In the genomic region with DNA sequence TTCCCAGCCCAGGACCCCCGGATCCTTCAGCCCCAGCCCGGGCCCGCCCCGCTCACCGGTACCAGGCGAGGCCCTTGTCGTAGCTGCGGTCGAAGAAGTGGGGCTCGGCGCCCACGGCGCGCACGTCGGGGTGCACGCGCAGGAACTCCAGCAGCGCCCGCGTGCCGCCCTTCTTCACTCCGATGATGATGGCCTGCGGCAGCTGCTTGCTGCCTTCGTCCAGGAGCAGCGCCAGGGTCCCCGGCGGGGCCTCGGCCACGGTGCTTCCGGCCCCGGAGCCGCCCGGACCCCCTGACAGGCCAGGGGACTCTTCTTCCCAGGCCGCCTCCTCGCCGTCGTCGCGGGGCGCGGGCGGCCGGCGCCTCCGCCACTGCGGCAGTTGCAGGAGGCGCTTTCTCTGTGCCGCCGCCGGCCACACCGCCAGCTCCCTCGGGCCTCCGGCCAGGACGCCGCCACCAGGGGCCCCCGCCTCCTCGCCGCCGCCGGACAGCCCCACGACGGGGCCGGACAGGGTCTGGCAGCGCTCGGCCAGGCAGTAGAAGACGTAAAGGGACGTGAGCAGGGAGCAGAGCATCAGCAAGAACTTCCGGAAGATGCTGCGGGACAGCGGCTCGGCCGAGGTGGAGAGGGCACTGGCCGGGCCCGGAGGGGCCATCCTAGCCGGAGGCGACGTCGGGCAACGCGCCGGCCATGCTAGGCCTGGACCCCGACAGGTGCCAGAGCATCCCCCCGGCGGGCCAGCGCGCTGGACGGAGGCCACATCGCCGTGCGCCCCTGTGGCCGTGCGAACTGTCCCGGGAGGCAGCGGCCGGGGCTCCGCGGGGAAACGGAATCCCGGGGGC, we compare ENCODE assay signal across 9 cellular contexts. TPM values are rescaled to one million over a fixed set of nuclear protein-coding genes. Genes with fewer than 3 reads are reported as not detected.
DNase-seq lines count a peak whose midpoint lies in the region; ATAC-seq and TF ChIP-seq lines count a peak whose summit lies in the region.
"Had no signal": no experiment of that assay in that cellular context is flagged by ENCODE, and none has a peak within 500 bp of the region (broad histone marks: within the 10 kb centered on the region; RNA-seq: fewer than 3 reads in every experiment).

No MANE protein-coding gene starts in this region.

- peaks cover 8% of the 10 kb centered on the region for H3K4me1 Mint-ChIP-seq in T-helper 1 cell treated with Interleukin-12 subunit alpha and Interleukin-12 subunit beta and Interleukin-4 antibody, amounts not matched to agents 30 μg/mL and 1 μg/mL, for 36 hours (ENCODE audit: low read depth)

- H3K27me3 Mint-ChIP-seq in T-helper 1 cell treated with Interleukin-12 subunit alpha and Interleukin-12 subunit beta and Interleukin-4 antibody, amounts not matched to agents 30 μg/mL and 1 μg/mL, for 36 hours (ENCODE audit: low read depth), result peaks cover 70% of the 10 kb centered on the region

- peaks cover 4% of the 10 kb centered on the region for H3K36me3 Mint-ChIP-seq in T-helper 1 cell treated with Interleukin-12 subunit alpha and Interleukin-12 subunit beta and Interleukin-4 antibody, amounts not matched to agents 30 μg/mL and 1 μg/mL, for 36 hours (ENCODE audit: low read depth)

- H3K27ac ChIP-seq in dorsolateral prefrontal cortex (no peak overlapping the region), right lobe of liver (peak overlapping the region in 1 of 3 donors; percentile 35), thoracic aorta (no peak overlapping the region)

- peaks cover 3 to 88% (median 56%) of the 10 kb centered on the region in 45 donors for H3K27me3 ChIP-seq in dorsolateral prefrontal cortex
- H3K27me3 ChIP-seq in right lobe of liver, result no peaks in the 10 kb centered on the region
- no peaks in the 10 kb centered on the region for H3K27me3 ChIP-seq in thoracic aorta (replicated peaks; ENCODE audit: insufficient read depth)

- H3K9me3 Mint-ChIP-seq in T-helper 1 cell treated with Interleukin-12 subunit alpha and Interleukin-12 subunit beta and Interleukin-4 antibody, amounts not matched to agents 30 μg/mL and 1 μg/mL, for 36 hours, result no peaks in the 10 kb centered on the region

- H3K4me3 ChIP-seq in dorsolateral prefrontal cortex, result peak overlapping the region in 46 of 59 donors; percentile 4 to 60 (median 40)
- peak overlapping the region; percentile 38 to 47 (median 45) for H3K4me3 ChIP-seq in right lobe of liver
- peak overlapping the region; percentile 45 for H3K4me3 ChIP-seq in thoracic aorta

- intact Hi-C loops in dorsolateral prefrontal cortex (cut with DNase I) (no loop called here), right lobe of liver (cut with DNase I) (no loop called here)

- H3K27ac Mint-ChIP-seq in T-helper 1 cell treated with Interleukin-12 subunit alpha and Interleukin-12 subunit beta and Interleukin-4 antibody, amounts not matched to agents 30 μg/mL and 1 μg/mL, for 36 hours, result no peak overlapping the region

- 0% methylated on average over 3 of the region's 100 CpGs for WGBS in right lobe of liver (ENCODE audit: insufficient coverage, low coverage, low lambda C conversion rate, missing lambda C conversion rate)

- no peaks in the 10 kb centered on the region for H3K36me3 ChIP-seq in right lobe of liver
- no peaks in the 10 kb centered on the region for H3K36me3 ChIP-seq in thoracic aorta

- ATAC-seq in right lobe of liver (peak; percentile 15 to 36 (median 18)), thoracic aorta (ENCODE audit: insufficient number of reproducible peaks, low FRiP score, low read depth) (no peak), HG02840 (IDR thresholded peaks at IDR 0.05; ENCODE audit: low FRiP score, unreplicated experiment) (no peak)

- TF ChIP-seq POLR2A in right lobe of liver (IDR thresholded peaks at IDR 0.05), result no peak

- H3K9me3 ChIP-seq in right lobe of liver (no peaks in the 10 kb centered on the region), thoracic aorta (no peaks in the 10 kb centered on the region)

- no peak for TF ChIP-seq CTCF in dorsolateral prefrontal cortex (IDR thresholded peaks at IDR 0.05 in 54 of 56, conservative IDR thresholded peaks at IDR 0.05 in 2 of 56; ENCODE audit: low read depth in 1 of 56, partially characterized antibody in 56 of 56)
- no peak for TF ChIP-seq CTCF in right lobe of liver (IDR thresholded peaks at IDR 0.05)
- no peak for TF ChIP-seq CTCF in thoracic aorta (IDR thresholded peaks at IDR 0.05)

- no peak for DNase-seq in T-helper 1 cell
- DNase-seq in dorsolateral prefrontal cortex, result no peak
- peak in 1 of 3 donors; percentile 32 for DNase-seq in right lobe of liver
- DNase-seq in thoracic aorta (ENCODE audit: low spot score), result no peak
- no peak for DNase-seq in HT-29 (ENCODE audit: low spot score)
- no peak for DNase-seq in SKM-1 treated with dmso at 0.1 percent for 144 hours (lab: John Stamatoyannopoulos, UW; ENCODE audit: unreplicated experiment)
- DNase-seq: 8988T had no signal

- H3K4me1 ChIP-seq in right lobe of liver (peaks cover 0 to 19% (median 0%) of the 10 kb centered on the region in 4 donors), thoracic aorta (ENCODE audit: control insufficient read depth in 1 of 2, low read depth in 2 of 2) (peaks cover 4 to 17% of the 10 kb centered on the region in 2 donors)

- H3K4me3 Mint-ChIP-seq in T-helper 1 cell treated with Interleukin-12 subunit alpha and Interleukin-12 subunit beta and Interleukin-4 antibody, amounts not matched to agents 30 μg/mL and 1 μg/mL, for 36 hours, result peak overlapping the region; percentile 25

RNA-seq across cellular contexts. Expression of gene HS3ST3A1, which starts 1.0 kb away (rescaled TPM):
- 1 to 10 TPM in 37 of 120 experiments, under 1 TPM in 70, not detected in 13; 0.21 to 3.5 (median 0.80) TPM for total RNA-seq in dorsolateral prefrontal cortex
- total RNA-seq in right lobe of liver, result 10 to 100 TPM in 1 of 6 experiments, 1 to 10 TPM in 5; 4.0 to 10.1 (median 5.1) TPM
- 1 to 10 TPM; 1.5 to 5.4 TPM for total RNA-seq in thoracic aorta
- not detected in 2 replicates for total RNA-seq in HT-29 (2014; rRNA removed; shearing (Covaris generic))

Comparison
In these comparisons a context has a peak if more than half of its experiments do, and no peak if none do; other contexts are left out.
1. ATAC-seq: peak in right lobe of liver (4 of 4); none in thoracic aorta (single experiment) and HG02840 (single experiment).
2. Peak in every context shown above with its lines, with median percentiles within 50 percentile points of each other: H3K4me3 ChIP-seq.